ENCODE assay signal across 19 cellular contexts in genomic region chr5:36958612-36959011, GRCh38.
DNase-seq lines count a peak whose midpoint lies in the region; ATAC-seq and TF ChIP-seq lines count a peak whose summit lies in the region.
"Had no signal": no experiment of that assay in that cellular context is flagged by ENCODE, and none has a peak within 500 bp of the region (broad histone marks: within the 10 kb centered on the region; RNA-seq: fewer than 3 reads in every experiment).

No MANE protein-coding gene starts in this region.

- 82% methylated on average over 2 of the region's 2 CpGs for WGBS in right cardiac atrium

- H3K9me3 ChIP-seq in right cardiac atrium (ENCODE audit: control insufficient read depth, low read length) = no peaks in the 10 kb centered on the region
- H3K9me3 ChIP-seq: A549 had no signal

- DNase-seq in Right ventricle myocardium superior (no peak), cardiac septum (ENCODE audit: low spot score) (no peak), left ventricle myocardium superior (no peak), right cardiac atrium (no peak), epithelial cell of esophagus (ENCODE audit: low read depth) (peak; percentile 21), RKO (ENCODE audit: low spot score) (no peak)
- DNase-seq: 8988T; AML-193; C1 segment of cervical spinal cord; Calu3; CD4-positive, alpha-beta memory T cell; COR-L47; DMS53; DMS79 treated with DMSO at 0.1 percent for 48 hours; GF-D8; H9; HFFc6 had no signal

- no peaks in the 10 kb centered on the region for H3K4me1 ChIP-seq in right cardiac atrium (ENCODE audit: control insufficient read depth, insufficient read depth, low read length)

- no peak overlapping the region for H3K27ac ChIP-seq in right cardiac atrium (ENCODE audit: low read length)
- H3K27ac ChIP-seq: A549 had no signal

- no peak for TF ChIP-seq CTCF in epithelial cell of esophagus (IDR thresholded peaks at IDR 0.05; ENCODE audit: insufficient read depth, low read depth, low read length, missing control alignments)

- no peaks in the 10 kb centered on the region for H3K27me3 ChIP-seq in right cardiac atrium (ENCODE audit: control insufficient read depth, insufficient read depth)

- peak; percentile 56 for ATAC-seq in Right ventricle myocardium superior (ENCODE audit: poor library complexity)
- ATAC-seq in left ventricle myocardium superior = peak; percentile 41
- ATAC-seq in right cardiac atrium = no peak
- ATAC-seq: A549, GM23338 had no signal

- H3K4me3 ChIP-seq in right cardiac atrium (ENCODE audit: low read length) = no peak overlapping the region
- no peak overlapping the region for H3K4me3 ChIP-seq in epithelial cell of esophagus (ENCODE audit: low read length)
- H3K4me3 ChIP-seq: A549, GM23338 had no signal

- intact Hi-C loops in Right ventricle myocardium superior (cut with DNase I) (no loop called here), cardiac septum (cut with DNase I) (no loop called here), left ventricle myocardium superior (cut with micrococcal nuclease) (no loop called here), right cardiac atrium (cut with DNase I) (no loop called here)

Comparison
In these comparisons a context has a peak if more than half of its experiments do, and no peak if none do; other contexts are left out.
1. ATAC-seq: peak in Right ventricle myocardium superior (single experiment) and left ventricle myocardium superior (single experiment); none in right cardiac atrium (0 of 2).